8 cellular contexts compared by ENCODE assay signal in the genomic region with DNA sequence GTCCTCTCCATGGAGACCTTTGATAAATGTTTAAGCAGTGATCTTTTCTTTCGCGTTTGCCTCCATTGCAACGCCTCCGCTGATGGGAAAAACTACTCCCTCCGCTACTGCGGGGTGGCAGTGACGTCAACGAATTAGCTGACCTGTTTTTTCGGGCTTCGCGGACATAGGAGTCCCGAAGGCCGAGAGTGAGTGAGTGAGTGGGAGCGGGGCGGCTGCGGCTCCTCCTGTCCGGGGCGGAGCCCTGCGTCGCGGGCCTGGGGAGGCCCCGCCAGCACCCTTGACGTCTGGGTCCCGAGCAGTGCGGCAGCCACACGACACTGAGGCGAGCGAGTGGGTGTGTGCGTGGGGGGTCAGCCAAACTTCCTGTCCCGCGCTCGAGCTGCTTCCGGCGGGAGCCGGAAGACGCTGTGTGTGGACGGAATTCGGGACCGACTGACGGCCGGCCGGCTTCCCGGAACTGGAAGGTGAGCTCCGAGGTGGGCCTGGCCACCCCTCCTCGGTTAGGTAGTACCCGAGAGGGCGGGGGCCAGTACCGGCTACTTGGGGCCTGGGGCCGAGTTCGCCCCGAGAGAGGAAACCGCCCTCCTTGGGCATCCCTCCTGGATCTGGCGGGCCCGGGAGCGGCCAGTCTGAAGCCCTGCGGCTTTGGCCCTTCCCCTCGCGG. TPM values are rescaled to one million over a fixed set of nuclear protein-coding genes. Genes with fewer than 3 reads are reported as not detected.
A peak's percentile ranks its signal among the peaks of the same experiment; 100 is the strongest.
DNase-seq lines count a peak whose midpoint lies in the region; ATAC-seq and TF ChIP-seq lines count a peak whose summit lies in the region.

A gene with protein sequence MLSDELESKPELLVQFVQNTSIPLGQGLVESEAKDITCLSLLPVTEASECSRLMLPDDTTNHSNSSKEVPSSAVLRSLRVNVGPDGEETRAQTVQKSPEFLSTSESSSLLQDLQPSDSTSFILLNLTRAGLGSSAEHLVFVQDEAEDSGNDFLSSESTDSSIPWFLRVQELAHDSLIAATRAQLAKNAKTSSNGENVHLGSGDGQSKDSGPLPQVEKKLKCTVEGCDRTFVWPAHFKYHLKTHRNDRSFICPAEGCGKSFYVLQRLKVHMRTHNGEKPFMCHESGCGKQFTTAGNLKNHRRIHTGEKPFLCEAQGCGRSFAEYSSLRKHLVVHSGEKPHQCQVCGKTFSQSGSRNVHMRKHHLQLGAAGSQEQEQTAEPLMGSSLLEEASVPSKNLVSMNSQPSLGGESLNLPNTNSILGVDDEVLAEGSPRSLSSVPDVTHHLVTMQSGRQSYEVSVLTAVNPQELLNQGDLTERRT (plus strand): TSS at position 411 of the 667 bp plus-strand sequence. CDS start 5,317 bp downstream, outside the sequence.

- peak within 1 kb of the TSS; percentile 80 for H3K4me3 Mint-ChIP-seq in activated CD4-positive, alpha-beta T cell treated with anti-CD3 and anti-CD28 coated beads for 36 hours

- peak within 1 kb of the TSS; percentile 87 for H3K4me3 ChIP-seq in choroid plexus epithelial cell (ENCODE audit: low read depth, low read length)

- peaks cover 43% of the 10 kb centered on the region for H3K4me1 Mint-ChIP-seq in activated CD4-positive, alpha-beta T cell treated with anti-CD3 and anti-CD28 coated beads for 36 hours

- ATAC-seq in HG03442 (IDR thresholded peaks at IDR 0.05; ENCODE audit: unreplicated experiment): peak; percentile 96
- peak; percentile 100 for ATAC-seq in activated CD4-positive, alpha-beta T cell treated with anti-CD3 and anti-CD28 coated beads for 36 hours

- POLR2A ChIA-PET in activated CD4-positive, alpha-beta T cell treated with anti-CD3 and anti-CD28 coated beads for 36 hours (lab: Charles Lee): interaction anchor here (0.6 to 1.9 kb wide), 6 partner anchors 9 to 419 kb away, joined by 3 to 10 read pairs (median 4); a partner anchor contains a TSS

- CTCF ChIA-PET in activated CD4-positive, alpha-beta T cell treated with anti-CD3 and anti-CD28 coated beads for 36 hours (lab: Charles Lee): interaction anchor here (0.6 to 2.5 kb wide), 6 partner anchors 35 to 170 kb away, joined by 3 to 14 read pairs (median 4); a partner anchor contains a TSS

- TF ChIP-seq CTCF in choroid plexus epithelial cell (conservative IDR thresholded peaks at IDR 0.05; ENCODE audit: low read depth, low read length): no peak

- peaks cover 24% of the 10 kb centered on the region for H3K36me3 Mint-ChIP-seq in activated CD4-positive, alpha-beta T cell treated with anti-CD3 and anti-CD28 coated beads for 36 hours (ENCODE audit: low read depth)

- H3K27me3 Mint-ChIP-seq in activated CD4-positive, alpha-beta T cell treated with anti-CD3 and anti-CD28 coated beads for 36 hours: no peaks in the 10 kb centered on the region

- H3K27ac Mint-ChIP-seq in activated CD4-positive, alpha-beta T cell treated with anti-CD3 and anti-CD28 coated beads for 36 hours: peak within 1 kb of the TSS; percentile 99

- no peaks in the 10 kb centered on the region for H3K9me3 Mint-ChIP-seq in activated CD4-positive, alpha-beta T cell treated with anti-CD3 and anti-CD28 coated beads for 36 hours (ENCODE audit: low read depth)

- intact Hi-C loops in activated CD4-positive, alpha-beta T cell treated with anti-CD3 and anti-CD28 coated beads for 36 hours (cut with DNase I, micrococcal nuclease): loop anchor here (1.0 to 5.0 kb wide), 21 partner anchors 34 to 959 kb away; a partner anchor contains a TSS

- DNase-seq in Ammon's horn (ENCODE audit: low spot score) (peak; percentile 93), GM19238 (ENCODE audit: insufficient read length, low spot score) (peak; percentile 81), NCI-H524 (lab: John Stamatoyannopoulos, UW) (peak; percentile 98 to 99), choroid plexus epithelial cell (ENCODE audit: low read depth) (peak; percentile 97), kidney glomerular epithelial cell (lab: John Stamatoyannopoulos, UW) (peak; percentile 94)
- peak; percentile 97 for DNase-seq in activated CD4-positive, alpha-beta T cell treated with anti-CD3 and anti-CD28 coated beads for 36 hours
- DNase-seq in stimulated activated CD4-positive, alpha-beta T cell treated with anti-CD3 and anti-CD28 coated beads, Interleukin-1b, Interleukin-23, amount 100 ng/mL, for 1 hour (ENCODE audit: low read depth in 2 of 2): peak; percentile 65 to 80

RNA-seq across cellular contexts. Expression of the gene that starts here (rescaled TPM):
- total RNA-seq in activated CD4-positive, alpha-beta T cell treated with anti-CD3 and anti-CD28 coated beads for 36 hours: 10 to 100 TPM; 58.6 to 66.2 TPM

Comparison
In these comparisons a context has a peak if more than half of its experiments do, and no peak if none do; other contexts are left out.
1. Peak in every context shown above with its lines: DNase-seq, ATAC-seq and H3K4me3 ChIP-seq.